Comparison of ENCODE assay signal across 8 cellular contexts in the genomic region with DNA sequence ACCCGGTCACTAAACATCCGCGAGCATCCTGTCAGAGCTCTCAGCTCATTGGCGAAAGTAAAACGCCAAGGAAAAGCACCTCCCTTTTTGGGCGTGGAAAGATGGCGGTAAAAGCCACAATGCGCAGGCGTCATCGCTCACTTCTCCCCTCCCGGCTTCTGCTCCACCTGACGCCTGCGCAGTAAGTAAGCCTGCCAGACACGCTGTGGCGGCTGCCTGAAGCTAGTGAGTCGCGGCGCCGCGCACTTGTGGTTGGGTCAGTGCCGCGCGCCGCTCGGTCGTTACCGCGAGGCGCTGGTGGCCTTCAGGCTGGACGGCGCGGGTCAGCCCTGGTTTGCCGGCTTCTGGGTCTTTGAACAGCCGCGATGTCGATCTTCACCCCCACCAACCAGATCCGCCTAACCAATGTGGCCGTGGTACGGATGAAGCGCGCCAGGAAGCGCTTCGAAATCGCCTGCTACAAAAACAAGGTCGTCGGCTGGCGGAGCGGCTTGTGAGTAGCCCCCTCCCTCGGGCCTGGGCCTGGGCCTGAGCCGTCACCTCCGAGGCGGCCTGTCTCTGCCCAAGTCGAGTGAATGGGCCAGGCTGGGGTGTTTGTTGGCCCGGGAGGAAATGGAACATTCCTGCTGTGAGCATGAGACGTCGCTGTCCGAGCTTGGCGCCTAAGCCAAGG. TPM values are rescaled to one million over a fixed set of nuclear protein-coding genes. Genes with fewer than 3 reads are reported as not detected.
DNase-seq lines count a peak whose midpoint lies in the region; ATAC-seq, FAIRE-seq and TF ChIP-seq lines count a peak whose summit lies in the region.
"Not testable (repeated sequence)": the region's sequence is repeated elsewhere in the genome, so short reads cannot be mapped to it uniquely, and the experiment has no call there.

No MANE protein-coding gene starts in this region.

- peak overlapping the region; percentile 88 for H3K9ac ChIP-seq in trophoblast cell (ENCODE audit: low read length)

- peaks cover 0 to 28% (median 23%) of the 10 kb centered on the region in 12 donors for H3K4me1 ChIP-seq in heart left ventricle
- H3K4me1 ChIP-seq in trophoblast cell (ENCODE audit: control insufficient read depth in 1 of 2, insufficient read depth in 2 of 2, low read length in 2 of 2) = not testable (repeated sequence)
- peaks cover 7 to 25% (median 20%) of the 10 kb centered on the region in 4 donors for H3K4me1 ChIP-seq in transverse colon

- intact Hi-C loops in heart left ventricle (cut with DNase I) = loop anchor here in 4 of 10 donors (5.0 to 10.0 kb wide), 3 partner anchors 85 to 95 kb away; a partner anchor contains a TSS
- intact Hi-C loops in transverse colon (cut with DNase I; ENCODE audit: low total_unique reads) = not testable (repeated sequence)

- H3K4me2 ChIP-seq in trophoblast cell (ENCODE audit: low read length) = peak overlapping the region; percentile 77

- H3K18ac ChIP-seq in trophoblast cell (ENCODE audit: low read length) = peak overlapping the region; percentile 57

- not testable (repeated sequence) for TF ChIP-seq CTCF in heart left ventricle (IDR thresholded peaks at IDR 0.05); transverse colon (IDR thresholded peaks at IDR 0.05)

- H3K4me3 ChIP-seq in heart left ventricle (peak overlapping the region; percentile 58 to 88 (median 78)), trophoblast cell (ENCODE audit: low read depth, low read length) (peak overlapping the region; percentile 82), transverse colon (peak overlapping the region; percentile 54 to 73 (median 66))

- peak overlapping the region; percentile 59 for H3K14ac ChIP-seq in trophoblast cell (ENCODE audit: low read length)

- peak overlapping the region; percentile 39 for H2AFZ ChIP-seq in trophoblast cell (ENCODE audit: insufficient read depth, low read length, poor library complexity)

- H2AK5ac ChIP-seq in trophoblast cell (ENCODE audit: low read length) = not testable (repeated sequence)

- H3K27ac ChIP-seq in adipose tissue (ENCODE audit: low read depth, low read length) (peak overlapping the region; percentile 51), heart left ventricle (peak overlapping the region; percentile 93 to 99 (median 96)), trophoblast cell (ENCODE audit: low read depth, low read length) (peak overlapping the region; percentile 87), transverse colon (peak overlapping the region; percentile 95 to 97 (median 96))

- peak overlapping the region; percentile 57 for H4K8ac ChIP-seq in trophoblast cell (ENCODE audit: low read depth, low read length)

- WGBS in adipose tissue, 3 donors = 0 to 1% (median 0%) methylated on average over 58 of the region's 58 CpGs
- 0% methylated on average over 46 to 58 of the region's 58 CpGs for WGBS in heart left ventricle, 4 donors
- no CpG with 5 or more reads among the region's 58 CpGs for WGBS in trophoblast cell (ENCODE audit: extremely low coverage, insufficient coverage, insufficient read length)
- WGBS in transverse colon (ENCODE audit: low coverage in 1 of 2), 2 donors = 1% methylated on average over 39 of the region's 58 CpGs; no CpG with 5 or more reads in 1 of the 2 donors

- H3K36me3 ChIP-seq in heart left ventricle (peaks cover 0 to 36% (median 34%) of the 10 kb centered on the region in 9 donors), trophoblast cell (ENCODE audit: control insufficient read depth in 1 of 2, insufficient read depth in 2 of 2, low read length in 2 of 2) (peaks cover 13% of the 10 kb centered on the region in 2 experiments), transverse colon (peaks cover 0 to 22% (median 12%) of the 10 kb centered on the region in 4 donors)

- not testable (repeated sequence) for H3K27me3 ChIP-seq in heart left ventricle; trophoblast cell (ENCODE audit: insufficient read depth, low read length); transverse colon

- H3K23ac ChIP-seq in trophoblast cell (ENCODE audit: low read length) = not testable (repeated sequence)

- H3K9me3 ChIP-seq in heart left ventricle; trophoblast cell (ENCODE audit: insufficient read depth, low read depth, low read length); transverse colon: not testable (repeated sequence)

- H4K91ac ChIP-seq in trophoblast cell (ENCODE audit: low read depth, low read length) = peak overlapping the region; percentile 34

- not testable (repeated sequence) for H2BK12ac ChIP-seq in trophoblast cell (ENCODE audit: low read length)

- TF ChIP-seq POLR2A in GM12892 (IDR thresholded peaks at IDR 0.05; ENCODE audit: low read depth, low read length) (peak; percentile 70; the same call in 1 of the 2 replicates), heart left ventricle (IDR thresholded peaks at IDR 0.05) (peak; percentile 58 to 93), transverse colon (IDR thresholded peaks at IDR 0.05) (peak; percentile 96)

- H4K12ac ChIP-seq in trophoblast cell (ENCODE audit: low read depth, low read length) = not testable (repeated sequence)

- peak overlapping the region; percentile 20 for H2BK120ac ChIP-seq in trophoblast cell (ENCODE audit: insufficient read depth, low read length, poor library complexity)

- H2BK5ac ChIP-seq in trophoblast cell (ENCODE audit: low read depth, low read length, poor library complexity) = peak overlapping the region; percentile 26

- ATAC-seq in HG02840 (IDR thresholded peaks at IDR 0.05; ENCODE audit: low FRiP score, unreplicated experiment) (peak; percentile 62), heart left ventricle (peak; percentile 77 to 88 (median 86))

- H3K79me1 ChIP-seq in trophoblast cell (ENCODE audit: low read length) = not testable (repeated sequence)

- not testable (repeated sequence) for H3K79me2 ChIP-seq in trophoblast cell (ENCODE audit: control insufficient read depth, insufficient read depth, low read length, poor library complexity)

- peak; percentile 88 for FAIRE-seq in GM12892 (lab: Jason Lieb, UNC)

- peak; percentile 42 for DNase-seq in GM12892 (ENCODE audit: insufficient read length)
- DNase-seq in NCI-H1436 (lab: John Stamatoyannopoulos, UW) = peak; percentile 97
- peak; percentile 99 for DNase-seq in SW480 (ENCODE audit: low spot score)
- peak; percentile 96 to 97 (median 97) for DNase-seq in heart left ventricle
- DNase-seq in trophoblast cell = peak; percentile 99 to 100
- peak; percentile 98 for DNase-seq in transverse colon

- in situ Hi-C loops in transverse colon (cut with MboI; ENCODE audit: low pct_ligation_motif_present in 1 of 4, low pct_unique_long_range_greater_than_20kb in 1 of 4, low sequenced_read_pairs in 3 of 4) = loop anchor here in 1 of 4 donors (10.0 kb wide), 1 partner anchor 85 kb away; no protein-coding TSS in a partner anchor

- TF ChIP-seq EP300 in transverse colon (IDR thresholded peaks at IDR 0.05; ENCODE audit: low read depth) = not testable (repeated sequence)

- peak overlapping the region; percentile 48 for H3K4ac ChIP-seq in trophoblast cell (ENCODE audit: low read depth, low read length)

RNA-seq across cellular contexts. Expression of a gene that starts 1.4 kb away (rescaled TPM):
- 3.2 TPM for polyA plus RNA-seq in GM12892 (2012; ENCODE audit: missing spikeins)
- polyA plus RNA-seq in adipose tissue = 1 to 10 TPM in 1 of 3 donors, under 1 TPM in 2; 0.56 to 2.5 (median 0.79) TPM
- total RNA-seq in heart left ventricle = 1 to 10 TPM in 8 of 9 donors, under 1 TPM in 1; 0.44 to 5.7 (median 1.9) TPM
- polyA plus RNA-seq in heart left ventricle = 1 to 10 TPM; 1.0 to 1.6 TPM
- polyA plus RNA-seq in trophoblast cell (2013) = 0.86 and 1.0 TPM in 2 replicates
- 10 to 100 TPM in 1 of 4 donors, 1 to 10 TPM in 3; 3.7 to 12.1 (median 9.6) TPM for total RNA-seq in transverse colon

Comparison
In these comparisons a context has a peak if more than half of its experiments do, and no peak if none do; other contexts are left out.
1. Peak in every context shown above with its lines: DNase-seq, ATAC-seq, H3K4me3 ChIP-seq and H3K27ac ChIP-seq.
2. DNase-seq: peak in every context shown above with its lines; median percentile 100 in trophoblast cell; 99 in SW480; 98 in transverse colon; 97 in NCI-H1436; 97 in heart left ventricle; 42 in GM12892.